9 cellular contexts compared by ENCODE assay signal in the genomic region with DNA sequence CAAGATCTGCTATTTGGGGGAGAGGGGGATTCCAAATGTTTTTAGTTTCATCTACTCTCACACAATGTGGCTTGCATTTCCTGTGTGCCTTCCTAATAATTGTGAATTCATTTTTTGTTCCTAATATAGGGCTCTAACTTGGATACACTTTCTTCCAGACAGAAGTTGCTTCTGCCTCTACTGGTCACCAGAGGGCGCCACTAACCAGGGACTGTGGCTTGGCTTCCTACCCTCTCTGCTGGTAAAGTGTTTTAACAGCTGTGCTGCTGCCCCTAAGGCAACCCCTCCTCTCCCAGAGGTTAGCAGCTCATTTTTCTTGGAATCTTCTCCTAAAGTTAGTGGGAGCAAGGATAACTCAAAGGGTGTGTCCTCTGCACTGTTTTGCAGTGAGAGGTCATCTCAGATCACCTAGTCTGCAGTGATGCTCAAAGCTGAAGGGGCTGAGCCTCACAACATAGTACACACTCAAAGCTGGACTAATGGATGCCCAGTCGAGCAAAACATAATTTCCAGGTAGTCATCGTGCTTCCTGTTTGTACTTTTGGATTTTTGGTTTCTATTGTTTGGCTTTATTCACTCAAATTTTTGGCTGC. TPM values are rescaled to one million over a fixed set of nuclear protein-coding genes. Genes with fewer than 3 reads are reported as not detected.
DNase-seq lines count a peak whose midpoint lies in the region; ATAC-seq and TF ChIP-seq lines count a peak whose summit lies in the region.
"Had no signal": no experiment of that assay in that cellular context is flagged by ENCODE, and none has a peak within 500 bp of the region (broad histone marks: within the 10 kb centered on the region; RNA-seq: fewer than 3 reads in every experiment).

No MANE protein-coding gene starts in this region.

- DNase-seq in GM12864 (ENCODE audit: low read depth) = no peak
- DNase-seq in Kasumi-1 (lab: John Stamatoyannopoulos, UW) = peak; percentile 45
- DNase-seq in activated naive CD8-positive, alpha-beta T cell treated with anti-CD3 and anti-CD28 coated beads for 36 hours = peak; percentile 12
- DNase-seq in mesendoderm = peak; percentile 72
- DNase-seq in NCI-H510A treated with DMSO at 0.1 percent for 48 hours (lab: John Stamatoyannopoulos, UW) = no peak
- no peak for DNase-seq in activated effector memory CD4-positive, alpha-beta T cell treated with anti-CD3 and anti-CD28 coated beads, Interleukin-2, amount 50 U/mL, for 16 hours
- DNase-seq in lower leg skin (ENCODE audit: low spot score in 2 of 2) = no peak

- H3K23ac ChIP-seq in mesendoderm (ENCODE audit: low read length) = no peak overlapping the region

- H3K27ac Mint-ChIP-seq in activated naive CD8-positive, alpha-beta T cell treated with anti-CD3 and anti-CD28 coated beads for 36 hours = no peak overlapping the region
- H3K27ac Mint-ChIP-seq: T-helper 1 cell treated with Interleukin-12 subunit alpha and Interleukin-12 subunit beta and Interleukin-4 antibody, amounts not matched to agents 30 μg/mL and 1 μg/mL, for 36 hours had no signal

- intact Hi-C loops in lower leg skin (cut with DNase I; ENCODE audit: low total_unique reads) = no loop called here

- H3K27me3 ChIP-seq in mesendoderm (ENCODE audit: insufficient read depth, low read length, poor library complexity) = no peaks in the 10 kb centered on the region

- peaks cover 6% of the 10 kb centered on the region for H3K36me3 Mint-ChIP-seq in activated naive CD8-positive, alpha-beta T cell treated with anti-CD3 and anti-CD28 coated beads for 36 hours

- H3K27ac ChIP-seq in mesendoderm (ENCODE audit: low read depth, low read length) = no peak overlapping the region

- H3K36me3 ChIP-seq in mesendoderm (ENCODE audit: control insufficient read depth, insufficient read depth, low read length) = no peaks in the 10 kb centered on the region

- H4K5ac ChIP-seq in mesendoderm (ENCODE audit: low read length) = no peak overlapping the region

- no peak overlapping the region for H4K8ac ChIP-seq in mesendoderm (ENCODE audit: low read depth, low read length)

- no peaks in the 10 kb centered on the region for H3K4me1 Mint-ChIP-seq in activated naive CD8-positive, alpha-beta T cell treated with anti-CD3 and anti-CD28 coated beads for 36 hours

- peaks cover 15% of the 10 kb centered on the region for H3K9me3 Mint-ChIP-seq in activated naive CD8-positive, alpha-beta T cell treated with anti-CD3 and anti-CD28 coated beads for 36 hours

- H3K79me1 ChIP-seq in mesendoderm (ENCODE audit: low read length) = no peaks in the 10 kb centered on the region

- H3K4me3 ChIP-seq in GM12864 (ENCODE audit: low read depth, low read length) (no peak overlapping the region), mesendoderm (ENCODE audit: low read length) (no peak overlapping the region), lower leg skin (ENCODE audit: low read depth, poor library complexity, severe bottlenecking) (no peak overlapping the region)

- no peak overlapping the region for H2BK15ac ChIP-seq in mesendoderm (replicated peaks; ENCODE audit: low read depth)

- no peak overlapping the region for H3K18ac ChIP-seq in mesendoderm (ENCODE audit: low read length)

- TF ChIP-seq POLR2A in lower leg skin (IDR thresholded peaks at IDR 0.05) = no peak

- H2BK120ac ChIP-seq in mesendoderm (ENCODE audit: low read depth, low read length) = no peak overlapping the region

- H3K4me3 Mint-ChIP-seq in activated naive CD8-positive, alpha-beta T cell treated with anti-CD3 and anti-CD28 coated beads for 36 hours = no peak overlapping the region
- H3K4me3 Mint-ChIP-seq: T-helper 1 cell treated with Interleukin-12 subunit alpha and Interleukin-12 subunit beta and Interleukin-4 antibody, amounts not matched to agents 30 μg/mL and 1 μg/mL, for 36 hours had no signal

- H2BK5ac ChIP-seq in mesendoderm (ENCODE audit: low read length) = no peak overlapping the region

- no peak overlapping the region for H3K4me2 ChIP-seq in mesendoderm (ENCODE audit: low read length)

- WGBS in mesendoderm (ENCODE audit: extremely low coverage, insufficient coverage, low lambda C conversion rate) = no CpG with 5 or more reads among the region's 3 CpGs
- 53 to 54% methylated on average over 3 of the region's 3 CpGs for WGBS in lower leg skin, 2 donors

- H3K4me1 ChIP-seq in mesendoderm (ENCODE audit: control insufficient read depth, low read depth, low read length) = no peaks in the 10 kb centered on the region

- TF ChIP-seq CTCF in GM12864 (IDR thresholded peaks at IDR 0.05; ENCODE audit: low read depth, low read length, missing control alignments) (peak; percentile 67), lower leg skin (IDR thresholded peaks at IDR 0.05) (no peak)

- H2AK5ac ChIP-seq in mesendoderm (ENCODE audit: low read length) = no peak overlapping the region

- no peak overlapping the region for H3K56ac ChIP-seq in mesendoderm (ENCODE audit: low read length)

- no peak overlapping the region for H3K4ac ChIP-seq in mesendoderm (ENCODE audit: low read depth, low read length)

- ATAC-seq in GM19452 (IDR thresholded peaks at IDR 0.05; ENCODE audit: unreplicated experiment) = no peak

- peaks cover 5% of the 10 kb centered on the region for H3K27me3 Mint-ChIP-seq in activated naive CD8-positive, alpha-beta T cell treated with anti-CD3 and anti-CD28 coated beads for 36 hours

- no peak overlapping the region for H3K9ac ChIP-seq in mesendoderm (ENCODE audit: low read length)

- no peaks in the 10 kb centered on the region for H3K79me2 ChIP-seq in mesendoderm (ENCODE audit: control insufficient read depth, insufficient read depth, low read length)

RNA-seq across cellular contexts. Expression of a gene that starts 5.0 kb away (rescaled TPM):
- not detected for total RNA-seq in activated naive CD8-positive, alpha-beta T cell treated with anti-CD3 and anti-CD28 coated beads for 36 hours
- polyA plus RNA-seq in mesendoderm (2013, experiment 1 of 2) = not detected
- polyA plus RNA-seq in mesendoderm (2013, experiment 2 of 2) = not detected
- not detected for total RNA-seq in lower leg skin

Comparison
In these comparisons a context has a peak if more than half of its experiments do, and no peak if none do; other contexts are left out.
1. DNase-seq: peak in Kasumi-1 (2 of 2), activated naive CD8-positive, alpha-beta T cell treated with anti-CD3 and anti-CD28 coated beads for 36 hours (single experiment) and mesendoderm (single experiment); none in GM12864 (single experiment), NCI-H510A treated with DMSO at 0.1 percent for 48 hours (single experiment), activated effector memory CD4-positive, alpha-beta T cell treated with anti-CD3 and anti-CD28 coated beads, Interleukin-2, amount 50 U/mL, for 16 hours (single experiment) and lower leg skin (0 of 2).